1 cellular context compared by ENCODE assay signal in the genomic region with DNA sequence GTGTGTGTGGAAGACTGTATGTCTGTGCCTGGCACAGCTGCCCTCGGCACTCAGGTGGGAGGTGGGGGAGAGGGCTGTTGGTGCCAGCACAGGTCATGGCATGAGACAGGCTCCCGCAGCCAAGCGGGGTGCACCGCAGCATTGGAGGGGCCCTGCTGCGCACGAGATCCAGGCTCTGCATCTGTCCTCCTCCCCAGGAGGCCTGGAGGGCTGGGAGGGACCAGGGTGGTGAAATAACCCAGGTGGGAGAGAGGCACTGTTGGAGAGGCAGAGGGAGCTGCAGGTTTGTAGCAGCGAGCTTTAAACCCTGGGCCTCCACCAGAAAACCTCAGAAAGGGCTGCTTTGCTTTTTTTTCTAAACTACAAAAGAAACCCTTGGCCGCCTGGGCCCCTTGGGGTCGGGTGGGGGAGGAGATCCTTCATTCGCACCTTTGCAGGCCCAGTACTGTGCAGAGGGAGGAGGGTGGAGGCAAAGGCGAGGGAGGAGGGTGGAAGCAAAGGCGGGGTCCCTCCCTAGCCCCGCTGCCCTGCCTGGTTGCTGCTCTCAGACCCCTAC.
TF ChIP-seq lines count a peak whose summit lies in the region.

No MANE protein-coding gene starts in this region.

TF ChIP-seq in HepG2, 621 proteins besides CTCF, POLR2A, EP300 and RAD21 (continued from another document and continues in another):
- TF ChIP-seq ZNF687 (CRISPR knock-in tag; IDR thresholded peaks at IDR 0.05) (peak; percentile 56), RBFOX2 (IDR thresholded peaks at IDR 0.05; ENCODE audit: low read depth, low read length) (no peak), TBP (CRISPR knock-in tag; IDR thresholded peaks at IDR 0.05) (no peak), ZNF562 (CRISPR knock-in tag; IDR thresholded peaks at IDR 0.05; ENCODE audit: borderline replicate concordance) (no peak), MED1 (CRISPR knock-in tag; IDR thresholded peaks at IDR 0.05) (no peak), HNF1A (IDR thresholded peaks at IDR 0.05; ENCODE audit: low read depth) (no peak), HNF1A (CRISPR knock-in tag; IDR thresholded peaks at IDR 0.05; ENCODE audit: borderline replicate concordance) (no peak), ZNF777 (CRISPR knock-in tag; IDR thresholded peaks at IDR 0.05) (no peak), HOXA5 (CRISPR knock-in tag; IDR thresholded peaks at IDR 0.05) (no peak), SAFB2 (CRISPR knock-in tag; IDR thresholded peaks at IDR 0.05; ENCODE audit: borderline replicate concordance, low read depth) (no peak), EZH2 (conservative IDR thresholded peaks at IDR 0.05; ENCODE audit: low read depth, low read length) (no peak), CBX2 (IDR thresholded peaks at IDR 0.05; ENCODE audit: low read depth, low read length) (no peak), CBX2 (CRISPR knock-in tag; IDR thresholded peaks at IDR 0.05; ENCODE audit: low read depth) (no peak), ZNF543 (CRISPR knock-in tag; IDR thresholded peaks at IDR 0.05) (no peak), MAF1 (CRISPR knock-in tag; IDR thresholded peaks at IDR 0.05; ENCODE audit: borderline replicate concordance) (no peak), SMAD1 (CRISPR knock-in tag; IDR thresholded peaks at IDR 0.05; ENCODE audit: borderline replicate concordance, low read depth) (no peak), ELF4 (CRISPR knock-in tag; IDR thresholded peaks at IDR 0.05; ENCODE audit: borderline replicate concordance) (no peak), TCF7 (IDR thresholded peaks at IDR 0.05; ENCODE audit: low read depth) (no peak; the same call in none of the 2 replicates), HIC2 (CRISPR knock-in tag; IDR thresholded peaks at IDR 0.05; ENCODE audit: low read depth) (no peak), HMGA1 (CRISPR knock-in tag; conservative IDR thresholded peaks at IDR 0.05) (no peak), ZNF737 (CRISPR knock-in tag; IDR thresholded peaks at IDR 0.05; ENCODE audit: borderline replicate concordance) (no peak), MXD3 (CRISPR knock-in tag; IDR thresholded peaks at IDR 0.05) (no peak), ZBTB7B (CRISPR knock-in tag; IDR thresholded peaks at IDR 0.05) (no peak), JDP2 (CRISPR knock-in tag; IDR thresholded peaks at IDR 0.05; ENCODE audit: borderline replicate concordance) (no peak), ZC3H4 (CRISPR knock-in tag; IDR thresholded peaks at IDR 0.05; ENCODE audit: borderline replicate concordance) (no peak), SRSF9 (IDR thresholded peaks at IDR 0.05; ENCODE audit: borderline replicate concordance, insufficient read depth, low read depth, low read length, poor library complexity, severe bottlenecking) (no peak), PLRG1 (conservative IDR thresholded peaks at IDR 0.05) (no peak), BHLHE40 (IDR thresholded peaks at IDR 0.05; ENCODE audit: low read length) (no peak), ZNF10 (CRISPR knock-in tag; IDR thresholded peaks at IDR 0.05; ENCODE audit: borderline replicate concordance, low read depth) (no peak), KIAA2018 (CRISPR knock-in tag; IDR thresholded peaks at IDR 0.05; ENCODE audit: borderline replicate concordance) (no peak), ZKSCAN8 (CRISPR knock-in tag; IDR thresholded peaks at IDR 0.05; ENCODE audit: borderline replicate concordance) (no peak), AGO2 (optimal IDR thresholded peaks at IDR 0.05; ENCODE audit: low read depth, low read length) (peak; percentile 21), TBX2 (CRISPR knock-in tag; IDR thresholded peaks at IDR 0.05; ENCODE audit: borderline replicate concordance) (peak; percentile 17; the same call in 1 of the 2 replicates), KMT2A (CRISPR knock-in tag; IDR thresholded peaks at IDR 0.05) (no peak)
- TF ChIP-seq, protein P1, sequence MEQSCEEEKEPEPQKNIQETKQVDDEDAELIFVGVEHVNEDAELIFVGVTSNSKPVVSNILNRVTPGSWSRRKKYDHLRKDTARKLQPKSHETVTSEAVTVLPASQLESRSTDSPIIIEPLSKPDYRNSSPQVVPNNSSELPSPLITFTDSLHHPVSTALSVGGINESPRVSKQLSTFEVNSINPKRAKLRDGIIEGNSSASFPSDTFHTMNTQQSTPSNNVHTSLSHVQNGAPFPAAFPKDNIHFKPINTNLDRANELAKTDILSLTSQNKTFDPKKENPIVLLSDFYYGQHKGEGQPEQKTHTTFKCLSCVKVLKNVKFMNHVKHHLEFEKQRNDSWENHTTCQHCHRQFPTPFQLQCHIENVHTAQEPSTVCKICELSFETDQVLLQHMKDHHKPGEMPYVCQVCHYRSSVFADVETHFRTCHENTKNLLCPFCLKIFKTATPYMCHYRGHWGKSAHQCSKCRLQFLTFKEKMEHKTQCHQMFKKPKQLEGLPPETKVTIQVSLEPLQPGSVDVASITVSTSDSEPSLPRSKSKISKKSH (CRISPR knock-in tag; IDR thresholded peaks at IDR 0.05; ENCODE audit: borderline replicate concordance): no peak
- TF ChIP-seq, protein P2, sequence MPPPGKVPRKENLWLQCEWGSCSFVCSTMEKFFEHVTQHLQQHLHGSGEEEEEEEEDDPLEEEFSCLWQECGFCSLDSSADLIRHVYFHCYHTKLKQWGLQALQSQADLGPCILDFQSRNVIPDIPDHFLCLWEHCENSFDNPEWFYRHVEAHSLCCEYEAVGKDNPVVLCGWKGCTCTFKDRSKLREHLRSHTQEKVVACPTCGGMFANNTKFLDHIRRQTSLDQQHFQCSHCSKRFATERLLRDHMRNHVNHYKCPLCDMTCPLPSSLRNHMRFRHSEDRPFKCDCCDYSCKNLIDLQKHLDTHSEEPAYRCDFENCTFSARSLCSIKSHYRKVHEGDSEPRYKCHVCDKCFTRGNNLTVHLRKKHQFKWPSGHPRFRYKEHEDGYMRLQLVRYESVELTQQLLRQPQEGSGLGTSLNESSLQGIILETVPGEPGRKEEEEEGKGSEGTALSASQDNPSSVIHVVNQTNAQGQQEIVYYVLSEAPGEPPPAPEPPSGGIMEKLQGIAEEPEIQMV (CRISPR knock-in tag; IDR thresholded peaks at IDR 0.05; ENCODE audit: low read depth): no peak
